Comparison of ENCODE assay signal across 2 cellular contexts in the genomic region with DNA sequence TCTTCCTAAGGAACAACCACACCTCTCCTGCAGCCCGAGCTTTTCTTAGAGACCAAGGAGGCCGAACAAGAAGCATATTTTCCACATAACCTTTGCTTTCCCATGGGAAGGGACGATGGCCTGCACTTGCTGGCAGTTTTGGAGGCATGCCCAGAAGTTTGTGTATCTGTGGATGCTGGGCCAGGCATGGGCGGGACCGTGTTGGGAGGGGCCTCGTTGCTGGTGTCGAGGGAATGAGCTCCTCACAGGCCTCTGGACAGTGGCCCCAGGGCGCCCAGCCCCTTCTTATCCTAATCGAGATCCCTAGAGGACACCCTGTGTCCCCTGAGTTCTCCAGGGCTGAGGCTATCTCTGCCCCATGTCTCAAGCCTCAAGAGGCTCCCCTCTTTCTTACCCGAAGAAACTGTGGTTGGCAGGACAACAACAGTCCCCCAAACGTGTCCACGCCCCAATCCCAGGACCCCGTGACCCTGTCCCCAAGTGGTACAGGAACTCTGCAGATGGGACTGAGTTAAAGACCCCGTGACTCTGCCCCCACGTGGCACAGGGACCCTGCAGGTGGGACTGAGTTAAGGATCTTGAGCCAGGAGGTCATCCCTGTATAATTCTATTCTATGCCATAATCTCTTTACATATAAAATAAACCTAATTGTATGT.
TF ChIP-seq lines count a peak whose summit lies in the region.

No MANE protein-coding gene starts in this region.

TF ChIP-seq in HEK293, 187 proteins besides CTCF, POLR2A, EP300 and RAD21 (continued from another document):
- TF ChIP-seq, protein P1, sequence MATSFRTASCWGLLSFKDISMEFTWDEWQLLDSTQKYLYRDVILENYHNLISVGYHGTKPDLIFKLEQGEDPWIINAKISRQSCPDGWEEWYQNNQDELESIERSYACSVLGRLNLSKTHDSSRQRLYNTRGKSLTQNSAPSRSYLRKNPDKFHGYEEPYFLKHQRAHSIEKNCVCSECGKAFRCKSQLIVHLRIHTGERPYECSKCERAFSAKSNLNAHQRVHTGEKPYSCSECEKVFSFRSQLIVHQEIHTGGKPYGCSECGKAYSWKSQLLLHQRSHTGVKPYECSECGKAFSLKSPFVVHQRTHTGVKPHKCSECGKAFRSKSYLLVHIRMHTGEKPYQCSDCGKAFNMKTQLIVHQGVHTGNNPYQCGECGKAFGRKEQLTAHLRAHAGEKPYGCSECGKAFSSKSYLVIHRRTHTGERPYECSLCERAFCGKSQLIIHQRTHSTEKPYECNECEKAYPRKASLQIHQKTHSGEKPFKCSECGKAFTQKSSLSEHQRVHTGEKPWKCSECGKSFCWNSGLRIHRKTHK (tag by site-specific recombination; IDR thresholded peaks at IDR 0.05), result no peak
TF ChIP-seq in HEK293: peak in this region for 2.

TF ChIP-seq in liver, 16 proteins besides CTCF, POLR2A, EP300 and RAD21 (continued from another document):
- TF ChIP-seq HNF4A (conservative IDR thresholded peaks at IDR 0.05) (peak in 1 of 2 donors; percentile 14), JUND (IDR thresholded peaks at IDR 0.05) (no peak)
